ENCODE assay signal across 1 cellular context in genomic region chr2:8544786-8545631, GRCh38.
A peak's percentile ranks its signal among the peaks of the same experiment; 100 is the strongest.
TF ChIP-seq lines count a peak whose summit lies in the region.

No MANE protein-coding gene starts in this region.

TF ChIP-seq in K562, 482 proteins besides CTCF, POLR2A, EP300 and RAD21 (continued from another document and continues in another):
- TF ChIP-seq, protein P1, sequence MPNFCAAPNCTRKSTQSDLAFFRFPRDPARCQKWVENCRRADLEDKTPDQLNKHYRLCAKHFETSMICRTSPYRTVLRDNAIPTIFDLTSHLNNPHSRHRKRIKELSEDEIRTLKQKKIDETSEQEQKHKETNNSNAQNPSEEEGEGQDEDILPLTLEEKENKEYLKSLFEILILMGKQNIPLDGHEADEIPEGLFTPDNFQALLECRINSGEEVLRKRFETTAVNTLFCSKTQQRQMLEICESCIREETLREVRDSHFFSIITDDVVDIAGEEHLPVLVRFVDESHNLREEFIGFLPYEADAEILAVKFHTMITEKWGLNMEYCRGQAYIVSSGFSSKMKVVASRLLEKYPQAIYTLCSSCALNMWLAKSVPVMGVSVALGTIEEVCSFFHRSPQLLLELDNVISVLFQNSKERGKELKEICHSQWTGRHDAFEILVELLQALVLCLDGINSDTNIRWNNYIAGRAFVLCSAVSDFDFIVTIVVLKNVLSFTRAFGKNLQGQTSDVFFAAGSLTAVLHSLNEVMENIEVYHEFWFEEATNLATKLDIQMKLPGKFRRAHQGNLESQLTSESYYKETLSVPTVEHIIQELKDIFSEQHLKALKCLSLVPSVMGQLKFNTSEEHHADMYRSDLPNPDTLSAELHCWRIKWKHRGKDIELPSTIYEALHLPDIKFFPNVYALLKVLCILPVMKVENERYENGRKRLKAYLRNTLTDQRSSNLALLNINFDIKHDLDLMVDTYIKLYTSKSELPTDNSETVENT (CRISPR knock-in tag; IDR thresholded peaks at IDR 0.05) = no peak
- TF ChIP-seq, protein P2, sequence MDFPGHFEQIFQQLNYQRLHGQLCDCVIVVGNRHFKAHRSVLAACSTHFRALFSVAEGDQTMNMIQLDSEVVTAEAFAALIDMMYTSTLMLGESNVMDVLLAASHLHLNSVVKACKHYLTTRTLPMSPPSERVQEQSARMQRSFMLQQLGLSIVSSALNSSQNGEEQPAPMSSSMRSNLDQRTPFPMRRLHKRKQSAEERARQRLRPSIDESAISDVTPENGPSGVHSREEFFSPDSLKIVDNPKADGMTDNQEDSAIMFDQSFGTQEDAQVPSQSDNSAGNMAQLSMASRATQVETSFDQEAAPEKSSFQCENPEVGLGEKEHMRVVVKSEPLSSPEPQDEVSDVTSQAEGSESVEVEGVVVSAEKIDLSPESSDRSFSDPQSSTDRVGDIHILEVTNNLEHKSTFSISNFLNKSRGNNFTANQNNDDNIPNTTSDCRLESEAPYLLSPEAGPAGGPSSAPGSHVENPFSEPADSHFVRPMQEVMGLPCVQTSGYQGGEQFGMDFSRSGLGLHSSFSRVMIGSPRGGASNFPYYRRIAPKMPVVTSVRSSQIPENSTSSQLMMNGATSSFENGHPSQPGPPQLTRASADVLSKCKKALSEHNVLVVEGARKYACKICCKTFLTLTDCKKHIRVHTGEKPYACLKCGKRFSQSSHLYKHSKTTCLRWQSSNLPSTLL (IDR thresholded peaks at IDR 0.05) = no peak
- TF ChIP-seq HNRNPLL (IDR thresholded peaks at IDR 0.05; ENCODE audit: low read depth, low read length, poor library complexity, severe bottlenecking) (peak; percentile 74), ZNF655 (CRISPR knock-in tag; IDR thresholded peaks at IDR 0.05) (no peak), ZNF197 (CRISPR knock-in tag; IDR thresholded peaks at IDR 0.05; ENCODE audit: low read depth) (no peak), ZNF318 (IDR thresholded peaks at IDR 0.05; ENCODE audit: borderline replicate concordance in 1 of 2, low read depth in 1 of 2) (peak in 1 of 2 experiments; percentile 33; a peak in 1 of 4 replicates), ARID1B (IDR thresholded peaks at IDR 0.05) (peak; percentile 78), SAFB2 (IDR thresholded peaks at IDR 0.05; ENCODE audit: borderline replicate concordance, low read depth, low read length, severe bottlenecking) (no peak), KDM5B (IDR thresholded peaks at IDR 0.05; ENCODE audit: insufficient replicate concordance, low read depth, low read length) (peak; percentile 41), ZC3H11A (IDR thresholded peaks at IDR 0.05; ENCODE audit: low read depth, low read length) (no peak), NEUROD1 (IDR thresholded peaks at IDR 0.05; ENCODE audit: borderline replicate concordance, low read depth, low read length, partially characterized antibody) (no peak), MTF1 (CRISPR knock-in tag; IDR thresholded peaks at IDR 0.05; ENCODE audit: borderline replicate concordance) (no peak), E2F4 (CRISPR knock-in tag; IDR thresholded peaks at IDR 0.05; ENCODE audit: low read depth) (no peak), ATF7 (IDR thresholded peaks at IDR 0.05) (peak; percentile 57; the same call in 1 of the 2 replicates), ZNF354B (CRISPR knock-in tag; IDR thresholded peaks at IDR 0.05) (no peak), ZNF436 (CRISPR knock-in tag; IDR thresholded peaks at IDR 0.05) (no peak), PTBP1 (IDR thresholded peaks at IDR 0.05; ENCODE audit: low read depth, low read length) (no peak), MEF2D (tag; conservative IDR thresholded peaks at IDR 0.05; ENCODE audit: low read depth) (peak; percentile 67), CBFA2T2 (conservative IDR thresholded peaks at IDR 0.05) (peak; percentile 71), PHB (CRISPR knock-in tag; IDR thresholded peaks at IDR 0.05) (0 out of 2 replicates have a peak, but pooled peaks have one; percentile 17), POLR2G (IDR thresholded peaks at IDR 0.05; ENCODE audit: low read depth, low read length) (peak; percentile 71), E2F3 (CRISPR knock-in tag; IDR thresholded peaks at IDR 0.05) (0 out of 2 replicates have a peak, but pooled peaks have one; percentile 13), MYBL2 (IDR thresholded peaks at IDR 0.05; ENCODE audit: low read depth) (no peak), MYBL2 (CRISPR knock-in tag; IDR thresholded peaks at IDR 0.05; ENCODE audit: borderline replicate concordance) (no peak), RFX5 (IDR thresholded peaks at IDR 0.05; ENCODE audit: low read depth, low read length) (no peak), THRA (IDR thresholded peaks at IDR 0.05) (no peak), TEAD1 (CRISPR knock-in tag; IDR thresholded peaks at IDR 0.05) (0 out of 4 replicates have a peak, but pooled peaks of 1 of the 2 experiments have one; percentile 47)
- TF ChIP-seq, protein P3, sequence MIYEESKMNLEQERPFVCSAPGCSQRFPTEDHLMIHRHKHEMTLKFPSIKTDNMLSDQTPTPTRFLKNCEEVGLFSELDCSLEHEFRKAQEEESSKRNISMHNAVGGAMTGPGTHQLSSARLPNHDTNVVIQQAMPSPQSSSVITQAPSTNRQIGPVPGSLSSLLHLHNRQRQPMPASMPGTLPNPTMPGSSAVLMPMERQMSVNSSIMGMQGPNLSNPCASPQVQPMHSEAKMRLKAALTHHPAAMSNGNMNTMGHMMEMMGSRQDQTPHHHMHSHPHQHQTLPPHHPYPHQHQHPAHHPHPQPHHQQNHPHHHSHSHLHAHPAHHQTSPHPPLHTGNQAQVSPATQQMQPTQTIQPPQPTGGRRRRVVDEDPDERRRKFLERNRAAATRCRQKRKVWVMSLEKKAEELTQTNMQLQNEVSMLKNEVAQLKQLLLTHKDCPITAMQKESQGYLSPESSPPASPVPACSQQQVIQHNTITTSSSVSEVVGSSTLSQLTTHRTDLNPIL (CRISPR knock-in tag; IDR thresholded peaks at IDR 0.05) = no peak
- TF ChIP-seq, protein P4, sequence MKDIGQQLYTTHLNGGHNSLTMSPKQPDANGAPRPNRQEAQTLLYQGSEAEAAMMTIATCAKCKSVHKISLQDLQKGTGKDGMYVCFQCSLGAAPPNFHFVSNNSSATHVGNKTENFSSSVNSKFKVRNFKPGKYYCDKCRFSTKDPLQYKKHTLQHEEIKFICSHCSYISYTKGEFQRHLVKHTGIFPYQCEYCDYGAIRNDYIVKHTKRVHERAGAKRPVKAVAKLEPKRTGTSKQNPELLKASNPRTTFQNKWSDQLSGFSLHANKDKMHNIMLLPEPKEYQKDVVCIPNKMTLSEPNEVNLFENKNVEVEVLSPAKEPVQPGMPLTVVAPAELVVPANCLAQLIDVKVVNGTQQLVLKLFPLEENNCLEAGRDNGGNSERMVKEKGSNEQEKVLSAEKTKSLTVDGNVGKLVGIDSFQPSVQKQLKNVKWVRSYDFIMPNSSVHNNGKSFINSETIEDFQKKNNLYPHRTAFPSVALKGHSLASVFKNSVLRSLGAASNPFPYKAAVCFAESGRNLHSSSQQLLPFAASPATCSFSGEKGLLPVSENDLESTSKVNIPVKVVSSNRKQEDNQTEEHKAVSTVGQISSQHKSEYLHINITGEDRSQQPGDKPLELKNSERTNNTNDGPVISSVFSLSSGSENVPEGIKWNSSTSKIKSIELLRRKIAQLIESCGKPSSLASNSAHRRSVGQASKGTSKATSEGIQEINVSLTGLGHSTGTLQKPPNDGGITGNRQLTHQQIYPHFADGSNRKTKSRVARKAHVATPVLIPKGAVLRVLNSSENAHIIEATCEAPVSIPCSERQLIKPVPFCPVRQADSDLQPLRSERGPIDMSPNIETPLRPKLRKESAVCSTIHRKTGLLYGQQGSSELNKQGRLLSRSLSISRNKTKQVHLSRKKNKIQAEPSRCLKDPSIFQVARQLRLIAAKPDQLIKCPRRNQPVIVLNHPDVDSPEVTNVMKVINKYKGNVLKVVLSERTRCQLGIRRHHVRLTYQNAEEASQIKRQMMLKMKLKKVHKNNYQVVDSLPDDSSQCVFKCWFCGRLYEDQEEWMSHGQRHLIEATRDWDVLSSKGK (CRISPR knock-in tag; IDR thresholded peaks at IDR 0.05) = no peak
- TF ChIP-seq, protein P5, sequence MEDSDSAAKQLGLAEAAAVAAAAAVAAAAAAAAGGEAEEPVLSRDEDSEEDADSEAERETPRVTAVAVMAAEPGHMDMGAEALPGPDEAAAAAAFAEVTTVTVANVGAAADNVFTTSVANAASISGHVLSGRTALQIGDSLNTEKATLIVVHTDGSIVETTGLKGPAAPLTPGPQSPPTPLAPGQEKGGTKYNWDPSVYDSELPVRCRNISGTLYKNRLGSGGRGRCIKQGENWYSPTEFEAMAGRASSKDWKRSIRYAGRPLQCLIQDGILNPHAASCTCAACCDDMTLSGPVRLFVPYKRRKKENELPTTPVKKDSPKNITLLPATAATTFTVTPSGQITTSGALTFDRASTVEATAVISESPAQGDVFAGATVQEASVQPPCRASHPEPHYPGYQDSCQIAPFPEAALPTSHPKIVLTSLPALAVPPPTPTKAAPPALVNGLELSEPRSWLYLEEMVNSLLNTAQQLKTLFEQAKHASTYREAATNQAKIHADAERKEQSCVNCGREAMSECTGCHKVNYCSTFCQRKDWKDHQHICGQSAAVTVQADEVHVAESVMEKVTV (CRISPR knock-in tag; IDR thresholded peaks at IDR 0.05) = peak; percentile 47; the same call in 1 of the 2 replicates
- TF ChIP-seq, protein P6, sequence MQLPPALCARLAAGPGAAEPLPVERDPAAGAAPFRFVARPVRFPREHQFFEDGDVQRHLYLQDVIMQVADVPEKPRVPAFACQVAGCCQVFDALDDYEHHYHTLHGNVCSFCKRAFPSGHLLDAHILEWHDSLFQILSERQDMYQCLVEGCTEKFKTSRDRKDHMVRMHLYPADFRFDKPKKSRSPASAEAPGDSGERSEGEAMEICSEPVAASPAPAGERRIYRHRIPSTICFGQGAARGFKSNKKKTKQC (CRISPR knock-in tag; IDR thresholded peaks at IDR 0.05) = peak; percentile 58; the same call in 1 of the 2 replicates
